1 cellular context compared by ENCODE assay signal in the genomic region with DNA sequence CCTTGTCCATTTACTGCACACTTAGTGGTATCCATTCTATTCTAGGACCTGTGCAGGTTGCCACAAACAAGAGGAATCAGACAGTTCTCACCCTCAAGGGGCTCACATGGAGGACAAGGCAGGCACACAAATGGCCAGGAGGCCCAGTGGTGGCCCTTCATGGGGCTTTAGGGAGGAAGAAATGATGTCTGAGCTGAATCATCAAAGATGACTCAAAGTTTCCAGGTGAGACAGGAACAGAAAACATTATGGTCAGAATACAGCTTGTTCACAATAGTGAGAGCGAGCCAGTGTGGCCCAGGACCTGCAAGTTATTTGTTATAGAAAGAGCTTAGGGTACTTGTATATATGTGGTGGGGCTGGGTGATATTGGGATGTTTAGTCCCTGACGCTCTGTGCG.
TF ChIP-seq lines count a peak whose summit lies in the region.

No MANE protein-coding gene starts in this region.

TF ChIP-seq in GM23338, 12 proteins besides CTCF, POLR2A, EP300 and RAD21 (continued from another document):
- TF ChIP-seq, protein P1, sequence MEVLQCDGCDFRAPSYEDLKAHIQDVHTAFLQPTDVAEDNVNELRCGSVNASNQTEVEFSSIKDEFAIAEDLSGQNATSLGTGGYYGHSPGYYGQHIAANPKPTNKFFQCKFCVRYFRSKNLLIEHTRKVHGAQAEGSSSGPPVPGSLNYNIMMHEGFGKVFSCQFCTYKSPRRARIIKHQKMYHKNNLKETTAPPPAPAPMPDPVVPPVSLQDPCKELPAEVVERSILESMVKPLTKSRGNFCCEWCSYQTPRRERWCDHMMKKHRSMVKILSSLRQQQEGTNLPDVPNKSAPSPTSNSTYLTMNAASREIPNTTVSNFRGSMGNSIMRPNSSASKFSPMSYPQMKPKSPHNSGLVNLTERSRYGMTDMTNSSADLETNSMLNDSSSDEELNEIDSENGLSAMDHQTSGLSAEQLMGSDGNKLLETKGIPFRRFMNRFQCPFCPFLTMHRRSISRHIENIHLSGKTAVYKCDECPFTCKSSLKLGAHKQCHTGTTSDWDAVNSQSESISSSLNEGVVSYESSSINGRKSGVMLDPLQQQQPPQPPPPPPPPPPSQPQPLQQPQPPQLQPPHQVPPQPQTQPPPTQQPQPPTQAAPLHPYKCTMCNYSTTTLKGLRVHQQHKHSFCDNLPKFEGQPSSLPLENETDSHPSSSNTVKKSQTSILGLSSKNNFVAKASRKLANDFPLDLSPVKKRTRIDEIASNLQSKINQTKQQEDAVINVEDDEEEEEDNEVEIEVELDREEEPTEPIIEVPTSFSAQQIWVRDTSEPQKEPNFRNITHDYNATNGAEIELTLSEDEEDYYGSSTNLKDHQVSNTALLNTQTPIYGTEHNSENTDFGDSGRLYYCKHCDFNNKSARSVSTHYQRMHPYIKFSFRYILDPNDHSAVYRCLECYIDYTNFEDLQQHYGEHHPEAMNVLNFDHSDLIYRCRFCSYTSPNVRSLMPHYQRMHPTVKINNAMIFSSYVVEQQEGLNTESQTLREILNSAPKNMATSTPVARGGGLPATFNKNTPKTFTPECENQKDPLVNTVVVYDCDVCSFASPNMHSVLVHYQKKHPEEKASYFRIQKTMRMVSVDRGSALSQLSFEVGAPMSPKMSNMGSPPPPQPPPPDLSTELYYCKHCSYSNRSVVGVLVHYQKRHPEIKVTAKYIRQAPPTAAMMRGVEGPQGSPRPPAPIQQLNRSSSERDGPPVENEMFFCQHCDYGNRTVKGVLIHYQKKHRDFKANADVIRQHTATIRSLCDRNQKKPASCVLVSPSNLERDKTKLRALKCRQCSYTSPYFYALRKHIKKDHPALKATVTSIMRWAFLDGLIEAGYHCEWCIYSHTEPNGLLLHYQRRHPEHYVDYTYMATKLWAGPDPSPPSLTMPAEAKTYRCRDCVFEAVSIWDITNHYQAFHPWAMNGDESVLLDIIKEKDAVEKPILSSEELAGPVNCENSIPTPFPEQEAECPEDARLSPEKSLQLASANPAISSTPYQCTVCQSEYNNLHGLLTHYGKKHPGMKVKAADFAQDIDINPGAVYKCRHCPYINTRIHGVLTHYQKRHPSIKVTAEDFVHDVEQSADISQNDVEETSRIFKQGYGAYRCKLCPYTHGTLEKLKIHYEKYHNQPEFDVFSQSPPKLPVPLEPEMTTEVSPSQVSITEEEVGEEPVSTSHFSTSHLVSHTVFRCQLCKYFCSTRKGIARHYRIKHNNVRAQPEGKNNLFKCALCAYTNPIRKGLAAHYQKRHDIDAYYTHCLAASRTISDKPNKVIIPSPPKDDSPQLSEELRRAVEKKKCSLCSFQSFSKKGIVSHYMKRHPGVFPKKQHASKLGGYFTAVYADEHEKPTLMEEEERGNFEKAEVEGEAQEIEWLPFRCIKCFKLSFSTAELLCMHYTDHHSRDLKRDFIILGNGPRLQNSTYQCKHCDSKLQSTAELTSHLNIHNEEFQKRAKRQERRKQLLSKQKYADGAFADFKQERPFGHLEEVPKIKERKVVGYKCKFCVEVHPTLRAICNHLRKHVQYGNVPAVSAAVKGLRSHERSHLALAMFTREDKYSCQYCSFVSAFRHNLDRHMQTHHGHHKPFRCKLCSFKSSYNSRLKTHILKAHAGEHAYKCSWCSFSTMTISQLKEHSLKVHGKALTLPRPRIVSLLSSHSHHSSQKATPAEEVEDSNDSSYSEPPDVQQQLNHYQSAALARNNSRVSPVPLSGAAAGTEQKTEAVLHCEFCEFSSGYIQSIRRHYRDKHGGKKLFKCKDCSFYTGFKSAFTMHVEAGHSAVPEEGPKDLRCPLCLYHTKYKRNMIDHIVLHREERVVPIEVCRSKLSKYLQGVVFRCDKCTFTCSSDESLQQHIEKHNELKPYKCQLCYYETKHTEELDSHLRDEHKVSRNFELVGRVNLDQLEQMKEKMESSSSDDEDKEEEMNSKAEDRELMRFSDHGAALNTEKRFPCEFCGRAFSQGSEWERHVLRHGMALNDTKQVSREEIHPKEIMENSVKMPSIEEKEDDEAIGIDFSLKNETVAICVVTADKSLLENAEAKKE (CRISPR knock-in tag; IDR thresholded peaks at IDR 0.05) = no peak
- TF ChIP-seq, protein P2, sequence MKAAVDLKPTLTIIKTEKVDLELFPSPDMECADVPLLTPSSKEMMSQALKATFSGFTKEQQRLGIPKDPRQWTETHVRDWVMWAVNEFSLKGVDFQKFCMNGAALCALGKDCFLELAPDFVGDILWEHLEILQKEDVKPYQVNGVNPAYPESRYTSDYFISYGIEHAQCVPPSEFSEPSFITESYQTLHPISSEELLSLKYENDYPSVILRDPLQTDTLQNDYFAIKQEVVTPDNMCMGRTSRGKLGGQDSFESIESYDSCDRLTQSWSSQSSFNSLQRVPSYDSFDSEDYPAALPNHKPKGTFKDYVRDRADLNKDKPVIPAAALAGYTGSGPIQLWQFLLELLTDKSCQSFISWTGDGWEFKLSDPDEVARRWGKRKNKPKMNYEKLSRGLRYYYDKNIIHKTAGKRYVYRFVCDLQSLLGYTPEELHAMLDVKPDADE (IDR thresholded peaks at IDR 0.05) = no peak
- no peak for TF ChIP-seq NANOG (IDR thresholded peaks at IDR 0.05; ENCODE audit: borderline replicate concordance)
- no peak for TF ChIP-seq ZNF114 (CRISPR knock-in tag; IDR thresholded peaks at IDR 0.05)
TF ChIP-seq in GM23338: peak in this region for 0.
